Comparison of ENCODE assay signal across 23 cellular contexts in the genomic region with DNA sequence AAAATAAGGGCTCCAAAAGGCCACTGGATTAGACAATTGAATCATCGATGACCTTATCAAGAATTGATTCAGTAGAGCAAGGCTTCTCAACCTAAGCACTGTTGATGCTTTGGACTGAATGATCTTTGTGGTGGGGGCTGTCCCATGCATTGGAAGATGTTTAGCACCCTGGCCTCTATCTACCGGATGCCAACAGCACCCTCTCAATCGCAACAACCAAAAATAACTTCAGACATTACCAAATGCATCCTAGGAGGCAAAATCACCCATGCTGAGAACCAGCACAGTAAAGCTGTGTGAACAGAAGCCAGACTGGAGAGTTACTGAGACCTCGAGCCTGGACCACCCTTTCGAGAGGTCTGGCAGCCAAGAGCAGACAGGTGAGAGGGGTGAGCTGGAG.
A peak's percentile ranks its signal among the peaks of the same experiment; 100 is the strongest.
DNase-seq lines count a peak whose midpoint lies in the region; ATAC-seq and TF ChIP-seq lines count a peak whose summit lies in the region.
"Had no signal": no experiment of that assay in that cellular context is flagged by ENCODE, and none has a peak within 500 bp of the region (broad histone marks: within the 10 kb centered on the region; RNA-seq: fewer than 3 reads in every experiment).

No MANE protein-coding gene starts in this region.

- peak; percentile 20 for ATAC-seq in GM21390 (IDR thresholded peaks at IDR 0.05; ENCODE audit: unreplicated experiment)
- ATAC-seq: K562, psoas muscle had no signal

- peak overlapping the region; percentile 66 for H3K4me2 ChIP-seq in Karpas-422 (ENCODE audit: low read depth, low read length, poor library complexity, severe bottlenecking)

- DNase-seq in Karpas-422 (no peak), spleen (no peak), Kasumi-1 (lab: John Stamatoyannopoulos, UW) (no peak), SIG-M5 treated with dmso at 0.1 percent for 504 hours (lab: John Stamatoyannopoulos, UW; ENCODE audit: unreplicated experiment) (no peak), DMS53 (lab: John Stamatoyannopoulos, UW) (no peak)
- DNase-seq: activated CD4-positive, CD25-positive, alpha-beta regulatory T cell treated with anti-CD3 and anti-CD28 coated beads, Interleukin-2, amount 50 U/mL, for 72 hours; aorta; colonic mucosa; effector CD8-positive, alpha-beta T cell; GOT3; left ventricle myocardium inferior; NCI-H146; NCI-H2107; NCI-H748 treated with DMSO at 0.1 percent for 48 hours; nucleus accumbens; psoas muscle; stomach had no signal

- no peaks in the 10 kb centered on the region for H4K20me1 ChIP-seq in Karpas-422 (ENCODE audit: insufficient read depth, low read depth, low read length)

- no peaks in the 10 kb centered on the region for H3K79me2 ChIP-seq in Karpas-422 (ENCODE audit: low read length)

- H3K9me2 ChIP-seq in Karpas-422 (replicated peaks; ENCODE audit: insufficient read depth, low read length), result no peaks in the 10 kb centered on the region

- H3K9me3 ChIP-seq in Karpas-422 (ENCODE audit: low read length) (no peaks in the 10 kb centered on the region), spleen (peaks cover 0 to 8% (median 5%) of the 10 kb centered on the region in 8 donors)
- H3K9me3 ChIP-seq: colonic mucosa, psoas muscle had no signal

- peak overlapping the region; percentile 95 for H3K27ac ChIP-seq in Karpas-422 (ENCODE audit: low read length)
- H3K27ac ChIP-seq in spleen, result peak overlapping the region in 7 of 8 donors; percentile 26 to 87 (median 72)
- H3K27ac ChIP-seq: C4-2B, colonic mucosa, epithelial cell of prostate, left ventricle myocardium inferior, psoas muscle, stomach, tibial nerve had no signal

- WGBS in spleen, 5 donors, result 57 to 73% (median 67%) methylated on average over 5 of the region's 5 CpGs

- intact Hi-C loops in spleen (cut with DNase I; ENCODE audit: low total_unique reads), result no loop called here

- no peak for TF ChIP-seq CTCF in spleen (IDR thresholded peaks at IDR 0.05 in 8 of 11, conservative IDR thresholded peaks at IDR 0.05 in 3 of 11)

- H3K36me3 ChIP-seq in Karpas-422 (ENCODE audit: insufficient read depth, low read length) (no peaks in the 10 kb centered on the region), spleen (no peaks in the 10 kb centered on the region)
- H3K36me3 ChIP-seq: colonic mucosa, stomach had no signal

- H2AFZ ChIP-seq in Karpas-422 (ENCODE audit: low read length), result peak overlapping the region; percentile 40

- peak overlapping the region; percentile 19; the same call in 1 of the 2 replicates for H3K4me3 ChIP-seq in GM08714 (ENCODE audit: low read length)
- peak overlapping the region; percentile 49 for H3K4me3 ChIP-seq in Karpas-422 (ENCODE audit: low read length)
- H3K4me3 ChIP-seq in spleen, result peak overlapping the region in 1 of 8 donors; percentile 52
- H3K4me3 ChIP-seq: colonic mucosa, K562, left ventricle myocardium inferior, psoas muscle, stomach, tibial nerve had no signal

- H3K4me1 ChIP-seq in Karpas-422 (ENCODE audit: low read length) (peaks cover 68% of the 10 kb centered on the region), spleen (peaks cover 7 to 81% (median 40%) of the 10 kb centered on the region in 6 donors)
- H3K4me1 ChIP-seq: colonic mucosa, psoas muscle had no signal

- H3K27me3 ChIP-seq in Karpas-422 (ENCODE audit: low read length) (no peaks in the 10 kb centered on the region), spleen (replicated peaks in 1 of 7) (no peaks in the 10 kb centered on the region)
- H3K27me3 ChIP-seq: colonic mucosa, stomach, tibial nerve had no signal

- H3K9ac ChIP-seq in Karpas-422 (ENCODE audit: low read length), result peak overlapping the region; percentile 54

- TF ChIP-seq POLR2A in spleen (IDR thresholded peaks at IDR 0.05), result no peak
